8 cellular contexts compared by ENCODE assay signal in genomic region chr12:109675411-109675810, GRCh38.
"Had no signal": no experiment of that assay in that cellular context is flagged by ENCODE, and none has a peak within 500 bp of the region (broad histone marks: within the 10 kb centered on the region; RNA-seq: fewer than 3 reads in every experiment).

No MANE protein-coding gene starts in this region.

- H3K4me3 Mint-ChIP-seq: GM23338, HFFc6, IgD-negative memory B cell had no signal

- DNase-seq: H9, HCEC 1CT, HFFc6, KBM-7 had no signal

- H3K27ac Mint-ChIP-seq: GM23338, H9, HFFc6, IgD-negative memory B cell had no signal

- H3K27ac ChIP-seq: HL-60 had no signal

- H3K4me2 ChIP-seq: GM23338 had no signal

- H3K9me3 Mint-ChIP-seq: GM23338, H9, HFFc6 had no signal

- H3K4me1 Mint-ChIP-seq: IgD-negative memory B cell had no signal

- ATAC-seq: GM23338, HepG2 had no signal

- H3K4me3 ChIP-seq: GM23338 had no signal

- H2AFZ ChIP-seq: GM23338 had no signal
